Comparison of ENCODE assay signal across 1 cellular context in genomic region chr11:64870176-64870892, GRCh38.
TF ChIP-seq lines count a peak whose summit lies in the region.

No MANE protein-coding gene starts in this region.

TF ChIP-seq in K562, 482 proteins besides CTCF, POLR2A, EP300 and RAD21 (continued from another document and continues in another):
- peak in 1 of 2 experiments; percentile 58; a peak in 1 of 4 replicates for TF ChIP-seq ZNF639 (CRISPR knock-in tag; conservative IDR thresholded peaks at IDR 0.05 in 1 of 2, IDR thresholded peaks at IDR 0.05 in 1 of 2)
- no peak for TF ChIP-seq SFPQ (IDR thresholded peaks at IDR 0.05; ENCODE audit: low read depth, low read length)
- TF ChIP-seq, protein P1, sequence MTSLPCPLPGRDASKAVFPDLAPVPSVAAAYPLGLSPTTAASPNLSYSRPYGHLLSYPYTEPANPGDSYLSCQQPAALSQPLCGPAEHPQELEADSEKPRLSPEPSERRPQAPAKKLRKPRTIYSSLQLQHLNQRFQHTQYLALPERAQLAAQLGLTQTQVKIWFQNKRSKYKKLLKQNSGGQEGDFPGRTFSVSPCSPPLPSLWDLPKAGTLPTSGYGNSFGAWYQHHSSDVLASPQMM (CRISPR knock-in tag; IDR thresholded peaks at IDR 0.05) = no peak
- no peak for TF ChIP-seq NEUROD1 (IDR thresholded peaks at IDR 0.05; ENCODE audit: borderline replicate concordance, low read depth, low read length, partially characterized antibody)
- TF ChIP-seq PPARD (CRISPR knock-in tag; IDR thresholded peaks at IDR 0.05) = no peak
- TF ChIP-seq, protein P2, sequence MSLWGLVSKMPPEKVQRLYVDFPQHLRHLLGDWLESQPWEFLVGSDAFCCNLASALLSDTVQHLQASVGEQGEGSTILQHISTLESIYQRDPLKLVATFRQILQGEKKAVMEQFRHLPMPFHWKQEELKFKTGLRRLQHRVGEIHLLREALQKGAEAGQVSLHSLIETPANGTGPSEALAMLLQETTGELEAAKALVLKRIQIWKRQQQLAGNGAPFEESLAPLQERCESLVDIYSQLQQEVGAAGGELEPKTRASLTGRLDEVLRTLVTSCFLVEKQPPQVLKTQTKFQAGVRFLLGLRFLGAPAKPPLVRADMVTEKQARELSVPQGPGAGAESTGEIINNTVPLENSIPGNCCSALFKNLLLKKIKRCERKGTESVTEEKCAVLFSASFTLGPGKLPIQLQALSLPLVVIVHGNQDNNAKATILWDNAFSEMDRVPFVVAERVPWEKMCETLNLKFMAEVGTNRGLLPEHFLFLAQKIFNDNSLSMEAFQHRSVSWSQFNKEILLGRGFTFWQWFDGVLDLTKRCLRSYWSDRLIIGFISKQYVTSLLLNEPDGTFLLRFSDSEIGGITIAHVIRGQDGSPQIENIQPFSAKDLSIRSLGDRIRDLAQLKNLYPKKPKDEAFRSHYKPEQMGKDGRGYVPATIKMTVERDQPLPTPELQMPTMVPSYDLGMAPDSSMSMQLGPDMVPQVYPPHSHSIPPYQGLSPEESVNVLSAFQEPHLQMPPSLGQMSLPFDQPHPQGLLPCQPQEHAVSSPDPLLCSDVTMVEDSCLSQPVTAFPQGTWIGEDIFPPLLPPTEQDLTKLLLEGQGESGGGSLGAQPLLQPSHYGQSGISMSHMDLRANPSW (CRISPR knock-in tag; IDR thresholded peaks at IDR 0.05) = no peak
- TF ChIP-seq E2F6 (IDR thresholded peaks at IDR 0.05; ENCODE audit: borderline replicate concordance in 1 of 2, extremely low read depth in 1 of 2, insufficient read depth in 1 of 2, insufficient read length in 1 of 2, low read depth in 1 of 2, low read length in 1 of 2, poor library complexity in 1 of 2, severe bottlenecking in 1 of 2) = no peak
- TF ChIP-seq SAFB2 (IDR thresholded peaks at IDR 0.05; ENCODE audit: borderline replicate concordance, low read depth, low read length, severe bottlenecking) = no peak
- peak; percentile 96 for TF ChIP-seq TFAP4 (CRISPR knock-in tag; IDR thresholded peaks at IDR 0.05; ENCODE audit: borderline replicate concordance)
- TF ChIP-seq POLR2H (tag; IDR thresholded peaks at IDR 0.05; ENCODE audit: low read depth) = no peak
- no peak for TF ChIP-seq BCOR (IDR thresholded peaks at IDR 0.05)
- no peak for TF ChIP-seq NFATC3 (IDR thresholded peaks at IDR 0.05)
- TF ChIP-seq FOXA3 (CRISPR knock-in tag; conservative IDR thresholded peaks at IDR 0.05 in 1 of 2, IDR thresholded peaks at IDR 0.05 in 1 of 2) = no peak
- no peak for TF ChIP-seq POLR2B (IDR thresholded peaks at IDR 0.05; ENCODE audit: low read depth, partially characterized antibody)
- TF ChIP-seq KAT8 (IDR thresholded peaks at IDR 0.05; ENCODE audit: low read depth) = no peak
- no peak for TF ChIP-seq ZNF23 (CRISPR knock-in tag; IDR thresholded peaks at IDR 0.05)
- TF ChIP-seq CTCFL (IDR thresholded peaks at IDR 0.05; ENCODE audit: borderline replicate concordance, insufficient read depth, low read depth, low read length, poor library complexity, severe bottlenecking) = no peak
- no peak for TF ChIP-seq ZNF76 (CRISPR knock-in tag; IDR thresholded peaks at IDR 0.05; ENCODE audit: borderline replicate concordance)
- TF ChIP-seq KAT2B (IDR thresholded peaks at IDR 0.05; ENCODE audit: low read depth, low read length) = no peak
- no peak for TF ChIP-seq RBM34 (IDR thresholded peaks at IDR 0.05; ENCODE audit: borderline replicate concordance, insufficient read depth, low read length)
- TF ChIP-seq MCM3 (IDR thresholded peaks at IDR 0.05) = no peak
- no peak for TF ChIP-seq ZNF707 (CRISPR knock-in tag; conservative IDR thresholded peaks at IDR 0.05)
- TF ChIP-seq RFX7 (CRISPR knock-in tag; IDR thresholded peaks at IDR 0.05) = no peak
- TF ChIP-seq, protein P3, sequence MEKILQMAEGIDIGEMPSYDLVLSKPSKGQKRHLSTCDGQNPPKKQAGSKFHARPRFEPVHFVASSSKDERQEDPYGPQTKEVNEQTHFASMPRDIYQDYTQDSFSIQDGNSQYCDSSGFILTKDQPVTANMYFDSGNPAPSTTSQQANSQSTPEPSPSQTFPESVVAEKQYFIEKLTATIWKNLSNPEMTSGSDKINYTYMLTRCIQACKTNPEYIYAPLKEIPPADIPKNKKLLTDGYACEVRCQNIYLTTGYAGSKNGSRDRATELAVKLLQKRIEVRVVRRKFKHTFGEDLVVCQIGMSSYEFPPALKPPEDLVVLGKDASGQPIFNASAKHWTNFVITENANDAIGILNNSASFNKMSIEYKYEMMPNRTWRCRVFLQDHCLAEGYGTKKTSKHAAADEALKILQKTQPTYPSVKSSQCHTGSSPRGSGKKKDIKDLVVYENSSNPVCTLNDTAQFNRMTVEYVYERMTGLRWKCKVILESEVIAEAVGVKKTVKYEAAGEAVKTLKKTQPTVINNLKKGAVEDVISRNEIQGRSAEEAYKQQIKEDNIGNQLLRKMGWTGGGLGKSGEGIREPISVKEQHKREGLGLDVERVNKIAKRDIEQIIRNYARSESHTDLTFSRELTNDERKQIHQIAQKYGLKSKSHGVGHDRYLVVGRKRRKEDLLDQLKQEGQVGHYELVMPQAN (IDR thresholded peaks at IDR 0.05; ENCODE audit: borderline replicate concordance) = no peak
- no peak for TF ChIP-seq CEBPZ (IDR thresholded peaks at IDR 0.05; ENCODE audit: borderline replicate concordance, low read depth, low read length)
- TF ChIP-seq POLR2G (IDR thresholded peaks at IDR 0.05; ENCODE audit: low read depth, low read length) = peak; percentile 24; the same call in 1 of the 2 replicates
- TF ChIP-seq GTF2E2 (tag; IDR thresholded peaks at IDR 0.05) = no peak
- TF ChIP-seq DACH1 (IDR thresholded peaks at IDR 0.05; ENCODE audit: partially characterized antibody) = peak; percentile 7
- TF ChIP-seq NFE2L1 (tag; IDR thresholded peaks at IDR 0.05; ENCODE audit: borderline replicate concordance, low read depth) = no peak
- no peak for TF ChIP-seq ZBTB1 (CRISPR knock-in tag; IDR thresholded peaks at IDR 0.05; ENCODE audit: borderline replicate concordance, low read depth)
- TF ChIP-seq, protein P4, sequence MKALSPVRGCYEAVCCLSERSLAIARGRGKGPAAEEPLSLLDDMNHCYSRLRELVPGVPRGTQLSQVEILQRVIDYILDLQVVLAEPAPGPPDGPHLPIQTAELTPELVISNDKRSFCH (CRISPR knock-in tag; IDR thresholded peaks at IDR 0.05) = no peak
- TF ChIP-seq, protein P4 (tag; IDR thresholded peaks at IDR 0.05) = peak; percentile 68; the same call in 1 of the 2 replicates
- TF ChIP-seq, protein P5, sequence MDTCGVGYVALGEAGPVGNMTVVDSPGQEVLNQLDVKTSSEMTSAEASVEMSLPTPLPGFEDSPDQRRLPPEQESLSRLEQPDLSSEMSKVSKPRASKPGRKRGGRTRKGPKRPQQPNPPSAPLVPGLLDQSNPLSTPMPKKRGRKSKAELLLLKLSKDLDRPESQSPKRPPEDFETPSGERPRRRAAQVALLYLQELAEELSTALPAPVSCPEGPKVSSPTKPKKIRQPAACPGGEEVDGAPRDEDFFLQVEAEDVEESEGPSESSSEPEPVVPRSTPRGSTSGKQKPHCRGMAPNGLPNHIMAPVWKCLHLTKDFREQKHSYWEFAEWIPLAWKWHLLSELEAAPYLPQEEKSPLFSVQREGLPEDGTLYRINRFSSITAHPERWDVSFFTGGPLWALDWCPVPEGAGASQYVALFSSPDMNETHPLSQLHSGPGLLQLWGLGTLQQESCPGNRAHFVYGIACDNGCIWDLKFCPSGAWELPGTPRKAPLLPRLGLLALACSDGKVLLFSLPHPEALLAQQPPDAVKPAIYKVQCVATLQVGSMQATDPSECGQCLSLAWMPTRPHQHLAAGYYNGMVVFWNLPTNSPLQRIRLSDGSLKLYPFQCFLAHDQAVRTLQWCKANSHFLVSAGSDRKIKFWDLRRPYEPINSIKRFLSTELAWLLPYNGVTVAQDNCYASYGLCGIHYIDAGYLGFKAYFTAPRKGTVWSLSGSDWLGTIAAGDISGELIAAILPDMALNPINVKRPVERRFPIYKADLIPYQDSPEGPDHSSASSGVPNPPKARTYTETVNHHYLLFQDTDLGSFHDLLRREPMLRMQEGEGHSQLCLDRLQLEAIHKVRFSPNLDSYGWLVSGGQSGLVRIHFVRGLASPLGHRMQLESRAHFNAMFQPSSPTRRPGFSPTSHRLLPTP (IDR thresholded peaks at IDR 0.05; ENCODE audit: borderline replicate concordance, extremely low read depth, insufficient read length) = no peak
